12 cellular contexts compared by ENCODE assay signal in genomic region chr2:190853659-190854386, GRCh38. TPM values are rescaled to one million over a fixed set of nuclear protein-coding genes. Genes with fewer than 3 reads are reported as not detected.
DNase-seq lines count a peak whose midpoint lies in the region; ATAC-seq and TF ChIP-seq lines count a peak whose summit lies in the region.
"Had no signal": no experiment of that assay in that cellular context is flagged by ENCODE, and none has a peak within 500 bp of the region (broad histone marks: within the 10 kb centered on the region; RNA-seq: fewer than 3 reads in every experiment).

No MANE protein-coding gene starts in this region.

- no peaks in the 10 kb centered on the region for H3K36me3 ChIP-seq in adipocyte (ENCODE audit: control insufficient read depth, insufficient read depth, low read length, severe bottlenecking)
- no peaks in the 10 kb centered on the region for H3K36me3 ChIP-seq in thoracic aorta
- H3K36me3 ChIP-seq in testis (ENCODE audit: low read depth, missing control alignments), result no peaks in the 10 kb centered on the region

- H3K4me1 ChIP-seq in adipocyte (ENCODE audit: control insufficient read depth, insufficient read depth, low read length) (peaks cover 30% of the 10 kb centered on the region), thoracic aorta (ENCODE audit: control insufficient read depth in 1 of 2, low read depth in 2 of 2) (peaks cover 18 to 46% of the 10 kb centered on the region in 2 donors), testis (no peaks in the 10 kb centered on the region)

- 50 to 58% methylated on average over 2 of the region's 2 CpGs for WGBS in testis, 2 donors

- DNase-seq in activated T-cell treated with anti-CD3 and anti-CD28 coated beads, Interleukin-2, amount 50 U/mL, for 72 hours, result no peak
- no peak for DNase-seq in activated T-cell treated with anti-CD3 and anti-CD28 coated beads, Interleukin-2, amount 50 U/mL, for 48 hours
- DNase-seq in adipocyte (ENCODE audit: low read depth) (peak; percentile 52), thoracic aorta (ENCODE audit: low spot score) (no peak), testis (no peak), HuH-7.5 (ENCODE audit: low spot score) (no peak)
- DNase-seq: activated CD4-positive, alpha-beta T cell treated with anti-CD3 and anti-CD28 coated beads, Interleukin-2, amount 50 U/mL, for 1 hour; NCI-H1105; stimulated activated CD4-positive, alpha-beta T cell treated with anti-CD3 and anti-CD28 coated beads, Interleukin-12 subunit alpha, Interleukin-12 subunit beta, amount 100 ng/mL, for 4 hours had no signal

- H3K9me3 ChIP-seq in adipocyte (ENCODE audit: control insufficient read depth, low read length), result no peaks in the 10 kb centered on the region
- no peaks in the 10 kb centered on the region for H3K9me3 ChIP-seq in thoracic aorta
- H3K9me3 ChIP-seq in testis, result no peaks in the 10 kb centered on the region

- intact Hi-C loops in testis (cut with DNase I; ENCODE audit: low total_unique reads), result no loop called here

- no peak for TF ChIP-seq POLR2A in testis (IDR thresholded peaks at IDR 0.05)

- TF ChIP-seq CTCF in thoracic aorta (IDR thresholded peaks at IDR 0.05) (no peak), testis (IDR thresholded peaks at IDR 0.05) (no peak)

- peaks cover 11% of the 10 kb centered on the region for H3K4me1 Mint-ChIP-seq in activated T-cell treated with anti-CD3 and anti-CD28 coated beads, Interleukin-2, amount 50 U/mL, for 72 hours (ENCODE audit: low read depth)

- H3K27ac ChIP-seq in thoracic aorta (peak overlapping the region; percentile 45 to 51), testis (no peak overlapping the region)

- no peaks in the 10 kb centered on the region for H3K27me3 Mint-ChIP-seq in activated T-cell treated with anti-CD3 and anti-CD28 coated beads, Interleukin-2, amount 50 U/mL, for 72 hours (ENCODE audit: low read depth)
- H3K27me3 Mint-ChIP-seq: activated naive CD8-positive, alpha-beta T cell had no signal

- peak overlapping the region; percentile 55 for H3K4me3 ChIP-seq in adipocyte (ENCODE audit: low read length)
- peak overlapping the region; percentile 8 for H3K4me3 ChIP-seq in thoracic aorta
- H3K4me3 ChIP-seq in testis, result no peak overlapping the region

- H3K27me3 ChIP-seq in adipocyte (replicated peaks; ENCODE audit: control insufficient read depth, insufficient read depth, low read length) (no peaks in the 10 kb centered on the region), thoracic aorta (replicated peaks; ENCODE audit: insufficient read depth) (no peaks in the 10 kb centered on the region), testis (no peaks in the 10 kb centered on the region)

- peaks cover 0 to 3% of the 10 kb centered on the region in 2 donors for H3K9me3 Mint-ChIP-seq in activated T-cell treated with anti-CD3 and anti-CD28 coated beads, Interleukin-2, amount 50 U/mL, for 72 hours

- no peak for ATAC-seq in activated T-cell treated with anti-CD3 and anti-CD28 coated beads, Interleukin-2, amount 50 U/mL, for 72 hours (replicated peaks in 1 of 2)
- peak; percentile 55 for ATAC-seq in HG03064 (IDR thresholded peaks at IDR 0.05; ENCODE audit: low read depth, unreplicated experiment)
- no peak for ATAC-seq in thoracic aorta (ENCODE audit: insufficient number of reproducible peaks, low FRiP score, low read depth)
- ATAC-seq in HG03457 (IDR thresholded peaks at IDR 0.05; ENCODE audit: unreplicated experiment), result no peak

- H3K27ac Mint-ChIP-seq in activated T-cell treated with anti-CD3 and anti-CD28 coated beads, Interleukin-2, amount 50 U/mL, for 72 hours, result peak overlapping the region; percentile 75
- H3K27ac Mint-ChIP-seq: activated naive CD8-positive, alpha-beta T cell had no signal

- no peak overlapping the region for H3K4me3 Mint-ChIP-seq in activated T-cell treated with anti-CD3 and anti-CD28 coated beads, Interleukin-2, amount 50 U/mL, for 72 hours
- H3K4me3 Mint-ChIP-seq: activated naive CD8-positive, alpha-beta T cell had no signal

- no peaks in the 10 kb centered on the region for H3K36me3 Mint-ChIP-seq in activated T-cell treated with anti-CD3 and anti-CD28 coated beads, Interleukin-2, amount 50 U/mL, for 72 hours (ENCODE audit: insufficient read depth in 2 of 2)

- H3K9ac ChIP-seq in adipocyte (ENCODE audit: low read length), result peak overlapping the region; percentile 35

RNA-seq across cellular contexts. Expression of gene GLS, which starts 26.8 kb away (rescaled TPM):
- 100 to 1,000 TPM; 269 to 288 TPM for total RNA-seq in activated T-cell treated with anti-CD3 and anti-CD28 coated beads, Interleukin-2, amount 50 U/mL, for 72 hours
- total RNA-seq in thoracic aorta (100 to 1,000 TPM; 415 to 476 TPM), testis (100 to 1,000 TPM in 1 of 2 donors, 10 to 100 TPM in 1; 77.7 to 130 TPM)
- 22.8 TPM for polyA plus RNA-seq in testis (ENCODE audit: insufficient read depth, low read depth, low replicate concordance)

Comparison
In these comparisons a context has a peak if more than half of its experiments do, and no peak if none do; other contexts are left out.
1. H3K4me3 ChIP-seq: peak in adipocyte (single experiment) and thoracic aorta (single experiment); none in testis (0 of 2).
2. H3K27ac ChIP-seq: peak in thoracic aorta (2 of 2); none in testis (0 of 2).